In genomic region chrX:8730812-8731578, GRCh38 we compare ENCODE assay signal across 9 cellular contexts. TPM values are rescaled to one million over a fixed set of nuclear protein-coding genes. Genes with fewer than 3 reads are reported as not detected.
A peak's percentile ranks its signal among the peaks of the same experiment; 100 is the strongest.
DNase-seq lines count a peak whose midpoint lies in the region; TF ChIP-seq lines count a peak whose summit lies in the region.
"Had no signal": no experiment of that assay in that cellular context is flagged by ENCODE, and none has a peak within 500 bp of the region (broad histone marks: within the 10 kb centered on the region; RNA-seq: fewer than 3 reads in every experiment).

No MANE protein-coding gene starts in this region.

- peak overlapping the region; percentile 48 to 58 (median 56) for H3K4me3 ChIP-seq in mammary epithelial cell (replicated peaks in 1 of 3; ENCODE audit: insufficient read depth in 1 of 3, low read depth in 2 of 3, low read length in 3 of 3)
- peak overlapping the region in 7 of 8 donors; percentile 13 to 59 (median 27) for H3K4me3 ChIP-seq in spleen
- no peak overlapping the region for H3K4me3 ChIP-seq in lower leg skin (ENCODE audit: low read depth, poor library complexity, severe bottlenecking)

- TF ChIP-seq CTCF in mammary epithelial cell (conservative IDR thresholded peaks at IDR 0.05 in 1 of 2, IDR thresholded peaks at IDR 0.05 in 1 of 2; ENCODE audit: extremely low read depth in 1 of 2, insufficient read depth in 1 of 2, low read depth in 1 of 2, low read length in 2 of 2) = no peak
- TF ChIP-seq CTCF in spleen (IDR thresholded peaks at IDR 0.05 in 8 of 11, conservative IDR thresholded peaks at IDR 0.05 in 3 of 11) = no peak
- TF ChIP-seq CTCF in lower leg skin (IDR thresholded peaks at IDR 0.05) = no peak

- peak; percentile 22 for DNase-seq in HK-2 (ENCODE audit: unreplicated experiment)
- DNase-seq in mammary epithelial cell = peak; percentile 23
- DNase-seq in kidney tubule cell (ENCODE audit: low spot score) = peak; percentile 6
- DNase-seq in spleen = no peak
- no peak for DNase-seq in occipital lobe (lab: John Stamatoyannopoulos, UW)
- DNase-seq in lower leg skin (ENCODE audit: low spot score in 2 of 2) = no peak
- DNase-seq in HT-29 (ENCODE audit: low spot score) = no peak
- DNase-seq: activated CD4-positive, alpha-beta T cell treated with anti-CD3 and anti-CD28 coated beads, Interleukin-2, amount 10 ng/mL, durations not matched to agents 24 days and 14 days; GOT3 had no signal

- H3K27ac ChIP-seq in mammary epithelial cell (ENCODE audit: insufficient read depth, low read depth, low read length) (no peak overlapping the region), spleen (no peak overlapping the region)

- dilution Hi-C loops in mammary epithelial cell (cut with HindIII; ENCODE audit: low sequenced_read_pairs) = no loop called here

- CTCF ChIA-PET in mammary epithelial cell (lab: Charles Lee; ENCODE audit: low non-redundant PET) = no interaction called here

- no peaks in the 10 kb centered on the region for H3K79me2 ChIP-seq in mammary epithelial cell (ENCODE audit: insufficient read depth, low read length)

- intact Hi-C loops in mammary epithelial cell (cut with micrococcal nuclease) (no loop called here), spleen (cut with DNase I; ENCODE audit: low total_unique reads) (no loop called here), lower leg skin (cut with DNase I; ENCODE audit: low total_unique reads) (no loop called here)

- H3K9ac ChIP-seq in mammary epithelial cell (ENCODE audit: insufficient read depth, low read length) = no peak overlapping the region

- H2AFZ ChIP-seq in mammary epithelial cell (ENCODE audit: low read depth, low read length) = peak overlapping the region; percentile 83

- in situ Hi-C loops in mammary epithelial cell (cut with MboI; ENCODE audit: low sequenced_read_pairs in 2 of 2) = loop anchor here (10.0 to 25.0 kb wide), 2 partner anchors 736 to 744 kb away; no protein-coding TSS in a partner anchor

- TF ChIP-seq POLR2A in spleen (IDR thresholded peaks at IDR 0.05) = no peak
- no peak for TF ChIP-seq POLR2A in lower leg skin (IDR thresholded peaks at IDR 0.05)

- H3K4me2 ChIP-seq in mammary epithelial cell (ENCODE audit: insufficient read depth, low read depth, low read length) = peak overlapping the region; percentile 85

- H4K20me1 ChIP-seq in mammary epithelial cell (ENCODE audit: insufficient read depth, low read length) = no peaks in the 10 kb centered on the region

- no TSS peak for BruUV-seq in mammary epithelial cell (replicated peaks; lab: Mats Ljungman, UMichigan)

- WGBS in mammary epithelial cell (ENCODE audit: low coverage, missing lambda C conversion rate) = 8% methylated on average over 33 of the region's 70 CpGs
- 2 to 7% (median 4%) methylated on average over 28 to 70 of the region's 70 CpGs for WGBS in spleen, 5 donors
- 0 to 1% methylated on average over 31 to 51 of the region's 70 CpGs for WGBS in lower leg skin, 2 donors

- no peaks in the 10 kb centered on the region for H3K27me3 ChIP-seq in mammary epithelial cell (ENCODE audit: insufficient read depth, low read length)
- H3K27me3 ChIP-seq in spleen (replicated peaks in 1 of 7) = peaks cover 0 to 76% (median 32%) of the 10 kb centered on the region in 7 donors

- H3K36me3 ChIP-seq in mammary epithelial cell (ENCODE audit: insufficient read depth, low read length) = no peaks in the 10 kb centered on the region
- H3K36me3 ChIP-seq in spleen = no peaks in the 10 kb centered on the region

- H3K4me1 ChIP-seq in mammary epithelial cell (ENCODE audit: insufficient read depth, low read length) = no peaks in the 10 kb centered on the region
- H3K4me1 ChIP-seq in spleen = peaks cover 0 to 20% (median 11%) of the 10 kb centered on the region in 6 donors

- no peaks in the 10 kb centered on the region for H3K9me3 ChIP-seq in mammary epithelial cell (replicated peaks; ENCODE audit: insufficient read depth, low read length)
- H3K9me3 ChIP-seq in spleen = no peaks in the 10 kb centered on the region

RNA-seq across cellular contexts. Expression of gene ANOS1, which starts 0.9 kb away (rescaled TPM):
- total RNA-seq in mammary epithelial cell = 10 to 100 TPM in 1 of 2 donors, 1 to 10 TPM in 1; 2.0 to 10.5 TPM
- 8.5 TPM for polyA plus RNA-seq in mammary epithelial cell
- polyA minus RNA-seq in mammary epithelial cell = 21.6 TPM
- total RNA-seq in spleen = 1 to 10 TPM in 5 of 7 donors, under 1 TPM in 2; 0.64 to 3.9 (median 1.2) TPM
- polyA plus RNA-seq in spleen = under 1 TPM; 0.26 to 0.74 (median 0.38) TPM
- 22.0 TPM for total RNA-seq in occipital lobe
- total RNA-seq in lower leg skin = 1 to 10 TPM; 2.7 to 7.5 (median 5.4) TPM
- total RNA-seq in HT-29 (2014; rRNA removed; shearing (Covaris generic)) = not detected in 2 replicates
- total RNA-seq: activated CD4-positive, alpha-beta T cell treated with anti-CD3 and anti-CD28 coated beads, Interleukin-2, amount 10 ng/mL, durations not matched to agents 24 days and 14 days had no signal

Comparison
In these comparisons a context has a peak if more than half of its experiments do, and no peak if none do; other contexts are left out.
1. DNase-seq: peak in HK-2 (single experiment), mammary epithelial cell (single experiment) and kidney tubule cell (single experiment); none in spleen (single experiment), occipital lobe (single experiment), lower leg skin (0 of 2) and HT-29 (single experiment).